In genomic region chr13:94090773-94091172, GRCh38 we compare ENCODE assay signal across 20 cellular contexts.
"Had no signal": no experiment of that assay in that cellular context is flagged by ENCODE, and none has a peak within 500 bp of the region (broad histone marks: within the 10 kb centered on the region; RNA-seq: fewer than 3 reads in every experiment).

No MANE protein-coding gene starts in this region.

- H3K27ac ChIP-seq: foreskin keratinocyte, sigmoid colon, testis, upper lobe of left lung had no signal

- DNase-seq: activated CD4-positive, alpha-beta T cell treated with anti-CD3 and anti-CD28 coated beads, Interleukin-2, amount 50 U/mL, for 48 hours; activated CD8-positive, alpha-beta memory T cell treated with anti-CD3 and anti-CD28 coated beads, Interleukin-2, amount 50 U/mL, for 48 hours; activated naive CD4-positive, alpha-beta T cell treated with Interleukin-2 at 50 U/mL for 16 hours; activated naive CD8-positive, alpha-beta T cell treated with anti-CD3 and anti-CD28 coated beads for 36 hours; activated T-cell treated with anti-CD3 and anti-CD28 coated beads, Interleukin-2, amount 50 U/mL, for 4 hours; amygdala; cerebellar nuclear complex; foreskin keratinocyte; mucosa of descending colon; naive B cell; nucleus accumbens; posterior cingulate gyrus; sigmoid colon; stimulated activated CD4-positive, alpha-beta T cell treated with anti-CD3 and anti-CD28 coated beads, Interleukin-2, amount 100 ng/mL, for 48 hours; stimulated activated CD8-positive, alpha-beta memory T cell treated with anti-CD3 and anti-CD28 coated beads, Interleukin-4, amount 100 ng/mL, for 48 hours; stimulated activated naive B cell treated with anti-CD40 and anti-IgM and Interleukin-4, amounts not matched to agents 10 μg/mL and 1 μg/mL and 100 μg/mL, for 72 hours; T-helper 9 cell; testis; upper lobe of left lung had no signal

- H3K9me3 ChIP-seq: mucosa of descending colon, testis, upper lobe of left lung had no signal

- H3K4me1 ChIP-seq: foreskin keratinocyte, testis, upper lobe of left lung had no signal

- H3K36me3 ChIP-seq: sigmoid colon, upper lobe of left lung had no signal

- H3K27me3 ChIP-seq: foreskin keratinocyte, sigmoid colon, testis, upper lobe of left lung had no signal

- ATAC-seq: activated T-cell treated with anti-CD3 and anti-CD28 coated beads, Interleukin-2, amount 50 U/mL, for 4 hours; foreskin keratinocyte; mucosa of descending colon; stimulated activated naive B cell treated with anti-CD40 and anti-IgM and Interleukin-4, amounts not matched to agents 10 μg/mL and 1 μg/mL and 100 μg/mL, for 72 hours; WTC11 had no signal

- H3K4me3 ChIP-seq: mucosa of descending colon, sigmoid colon, testis had no signal
